ENCODE assay signal across 1 cellular context in the genomic region with DNA sequence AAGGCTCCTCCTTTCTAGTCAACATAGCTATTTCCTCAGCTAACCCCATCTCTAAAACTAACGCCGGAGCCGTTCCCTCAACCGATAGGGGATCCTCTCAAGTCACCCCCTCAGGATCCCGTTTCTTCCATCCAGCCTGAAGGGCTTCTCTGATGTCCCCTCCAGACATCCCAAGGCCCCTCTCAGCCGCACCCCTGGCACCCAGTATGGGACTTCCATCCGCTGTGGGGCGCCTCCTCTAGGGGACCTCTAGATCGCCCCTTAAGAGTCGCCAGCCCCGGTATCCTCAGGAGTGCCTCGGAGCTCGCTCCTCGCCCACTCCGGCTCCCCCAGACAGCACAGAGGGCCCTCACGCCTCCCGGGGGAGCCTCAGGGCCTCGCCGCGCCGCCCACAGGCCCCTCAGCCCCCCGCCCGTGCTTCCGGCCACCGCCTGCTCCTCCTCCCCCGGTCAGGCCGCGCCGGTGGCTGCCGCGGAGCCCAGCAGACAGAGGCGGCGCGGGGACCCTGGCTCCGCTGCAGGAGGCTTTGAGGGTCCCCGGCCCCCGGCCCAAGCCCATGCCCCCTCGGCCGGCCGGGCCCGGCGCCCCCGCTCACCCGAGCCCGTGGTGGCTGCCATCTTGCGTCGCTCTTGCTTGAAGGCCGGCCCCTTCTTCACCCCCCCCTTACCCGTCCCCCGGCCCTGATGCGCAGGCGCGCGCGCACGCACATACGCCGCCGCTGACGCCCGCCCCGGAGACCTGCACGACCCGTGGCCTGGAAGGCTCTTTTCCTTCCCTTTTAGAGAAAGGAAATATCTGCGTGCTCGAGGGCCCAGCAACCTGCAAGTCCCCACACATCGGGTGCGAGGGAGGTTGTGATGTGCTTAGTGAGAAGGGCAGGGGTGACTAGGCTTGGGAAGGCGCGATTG.
A peak's percentile ranks its signal among the peaks of the same experiment; 100 is the strongest.
TF ChIP-seq lines count a peak whose summit lies in the region.

A gene (minus strand): TSS at position 639 of the 908 bp plus-strand sequence. CDS start 22 bp downstream, at position 617.

TF ChIP-seq in WTC11, 78 proteins besides CTCF, POLR2A, EP300 and RAD21 (continued from another document and continues in another):
- TF ChIP-seq, protein P1, sequence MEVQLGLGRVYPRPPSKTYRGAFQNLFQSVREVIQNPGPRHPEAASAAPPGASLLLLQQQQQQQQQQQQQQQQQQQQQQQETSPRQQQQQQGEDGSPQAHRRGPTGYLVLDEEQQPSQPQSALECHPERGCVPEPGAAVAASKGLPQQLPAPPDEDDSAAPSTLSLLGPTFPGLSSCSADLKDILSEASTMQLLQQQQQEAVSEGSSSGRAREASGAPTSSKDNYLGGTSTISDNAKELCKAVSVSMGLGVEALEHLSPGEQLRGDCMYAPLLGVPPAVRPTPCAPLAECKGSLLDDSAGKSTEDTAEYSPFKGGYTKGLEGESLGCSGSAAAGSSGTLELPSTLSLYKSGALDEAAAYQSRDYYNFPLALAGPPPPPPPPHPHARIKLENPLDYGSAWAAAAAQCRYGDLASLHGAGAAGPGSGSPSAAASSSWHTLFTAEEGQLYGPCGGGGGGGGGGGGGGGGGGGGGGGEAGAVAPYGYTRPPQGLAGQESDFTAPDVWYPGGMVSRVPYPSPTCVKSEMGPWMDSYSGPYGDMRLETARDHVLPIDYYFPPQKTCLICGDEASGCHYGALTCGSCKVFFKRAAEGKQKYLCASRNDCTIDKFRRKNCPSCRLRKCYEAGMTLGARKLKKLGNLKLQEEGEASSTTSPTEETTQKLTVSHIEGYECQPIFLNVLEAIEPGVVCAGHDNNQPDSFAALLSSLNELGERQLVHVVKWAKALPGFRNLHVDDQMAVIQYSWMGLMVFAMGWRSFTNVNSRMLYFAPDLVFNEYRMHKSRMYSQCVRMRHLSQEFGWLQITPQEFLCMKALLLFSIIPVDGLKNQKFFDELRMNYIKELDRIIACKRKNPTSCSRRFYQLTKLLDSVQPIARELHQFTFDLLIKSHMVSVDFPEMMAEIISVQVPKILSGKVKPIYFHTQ (CRISPR knock-in tag; IDR thresholded peaks at IDR 0.05): no peak
- no peak for TF ChIP-seq IRF2 (CRISPR knock-in tag; IDR thresholded peaks at IDR 0.05; ENCODE audit: borderline replicate concordance, low read depth)
- no peak for TF ChIP-seq EMX1 (CRISPR knock-in tag; IDR thresholded peaks at IDR 0.05)
- TF ChIP-seq, protein P2, sequence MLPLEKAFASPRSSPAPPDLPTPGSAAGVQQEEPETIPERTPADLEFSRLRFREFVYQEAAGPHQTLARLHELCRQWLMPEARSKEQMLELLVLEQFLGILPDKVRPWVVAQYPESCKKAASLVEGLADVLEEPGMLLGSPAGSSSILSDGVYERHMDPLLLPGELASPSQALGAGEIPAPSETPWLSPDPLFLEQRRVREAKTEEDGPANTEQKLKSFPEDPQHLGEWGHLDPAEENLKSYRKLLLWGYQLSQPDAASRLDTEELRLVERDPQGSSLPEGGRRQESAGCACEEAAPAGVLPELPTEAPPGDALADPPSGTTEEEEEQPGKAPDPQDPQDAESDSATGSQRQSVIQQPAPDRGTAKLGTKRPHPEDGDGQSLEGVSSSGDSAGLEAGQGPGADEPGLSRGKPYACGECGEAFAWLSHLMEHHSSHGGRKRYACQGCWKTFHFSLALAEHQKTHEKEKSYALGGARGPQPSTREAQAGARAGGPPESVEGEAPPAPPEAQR (CRISPR knock-in tag; IDR thresholded peaks at IDR 0.05): no peak
- TF ChIP-seq NFYB (CRISPR knock-in tag; conservative IDR thresholded peaks at IDR 0.05; ENCODE audit: low read depth): no peak
- TF ChIP-seq, protein P3, sequence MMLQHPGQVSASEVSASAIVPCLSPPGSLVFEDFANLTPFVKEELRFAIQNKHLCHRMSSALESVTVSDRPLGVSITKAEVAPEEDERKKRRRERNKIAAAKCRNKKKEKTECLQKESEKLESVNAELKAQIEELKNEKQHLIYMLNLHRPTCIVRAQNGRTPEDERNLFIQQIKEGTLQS (CRISPR knock-in tag; conservative IDR thresholded peaks at IDR 0.05): no peak
- TF ChIP-seq, protein P4, sequence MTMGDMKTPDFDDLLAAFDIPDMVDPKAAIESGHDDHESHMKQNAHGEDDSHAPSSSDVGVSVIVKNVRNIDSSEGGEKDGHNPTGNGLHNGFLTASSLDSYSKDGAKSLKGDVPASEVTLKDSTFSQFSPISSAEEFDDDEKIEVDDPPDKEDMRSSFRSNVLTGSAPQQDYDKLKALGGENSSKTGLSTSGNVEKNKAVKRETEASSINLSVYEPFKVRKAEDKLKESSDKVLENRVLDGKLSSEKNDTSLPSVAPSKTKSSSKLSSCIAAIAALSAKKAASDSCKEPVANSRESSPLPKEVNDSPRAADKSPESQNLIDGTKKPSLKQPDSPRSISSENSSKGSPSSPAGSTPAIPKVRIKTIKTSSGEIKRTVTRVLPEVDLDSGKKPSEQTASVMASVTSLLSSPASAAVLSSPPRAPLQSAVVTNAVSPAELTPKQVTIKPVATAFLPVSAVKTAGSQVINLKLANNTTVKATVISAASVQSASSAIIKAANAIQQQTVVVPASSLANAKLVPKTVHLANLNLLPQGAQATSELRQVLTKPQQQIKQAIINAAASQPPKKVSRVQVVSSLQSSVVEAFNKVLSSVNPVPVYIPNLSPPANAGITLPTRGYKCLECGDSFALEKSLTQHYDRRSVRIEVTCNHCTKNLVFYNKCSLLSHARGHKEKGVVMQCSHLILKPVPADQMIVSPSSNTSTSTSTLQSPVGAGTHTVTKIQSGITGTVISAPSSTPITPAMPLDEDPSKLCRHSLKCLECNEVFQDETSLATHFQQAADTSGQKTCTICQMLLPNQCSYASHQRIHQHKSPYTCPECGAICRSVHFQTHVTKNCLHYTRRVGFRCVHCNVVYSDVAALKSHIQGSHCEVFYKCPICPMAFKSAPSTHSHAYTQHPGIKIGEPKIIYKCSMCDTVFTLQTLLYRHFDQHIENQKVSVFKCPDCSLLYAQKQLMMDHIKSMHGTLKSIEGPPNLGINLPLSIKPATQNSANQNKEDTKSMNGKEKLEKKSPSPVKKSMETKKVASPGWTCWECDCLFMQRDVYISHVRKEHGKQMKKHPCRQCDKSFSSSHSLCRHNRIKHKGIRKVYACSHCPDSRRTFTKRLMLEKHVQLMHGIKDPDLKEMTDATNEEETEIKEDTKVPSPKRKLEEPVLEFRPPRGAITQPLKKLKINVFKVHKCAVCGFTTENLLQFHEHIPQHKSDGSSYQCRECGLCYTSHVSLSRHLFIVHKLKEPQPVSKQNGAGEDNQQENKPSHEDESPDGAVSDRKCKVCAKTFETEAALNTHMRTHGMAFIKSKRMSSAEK (CRISPR knock-in tag; IDR thresholded peaks at IDR 0.05; ENCODE audit: borderline replicate concordance): no peak
- TF ChIP-seq, protein P5, sequence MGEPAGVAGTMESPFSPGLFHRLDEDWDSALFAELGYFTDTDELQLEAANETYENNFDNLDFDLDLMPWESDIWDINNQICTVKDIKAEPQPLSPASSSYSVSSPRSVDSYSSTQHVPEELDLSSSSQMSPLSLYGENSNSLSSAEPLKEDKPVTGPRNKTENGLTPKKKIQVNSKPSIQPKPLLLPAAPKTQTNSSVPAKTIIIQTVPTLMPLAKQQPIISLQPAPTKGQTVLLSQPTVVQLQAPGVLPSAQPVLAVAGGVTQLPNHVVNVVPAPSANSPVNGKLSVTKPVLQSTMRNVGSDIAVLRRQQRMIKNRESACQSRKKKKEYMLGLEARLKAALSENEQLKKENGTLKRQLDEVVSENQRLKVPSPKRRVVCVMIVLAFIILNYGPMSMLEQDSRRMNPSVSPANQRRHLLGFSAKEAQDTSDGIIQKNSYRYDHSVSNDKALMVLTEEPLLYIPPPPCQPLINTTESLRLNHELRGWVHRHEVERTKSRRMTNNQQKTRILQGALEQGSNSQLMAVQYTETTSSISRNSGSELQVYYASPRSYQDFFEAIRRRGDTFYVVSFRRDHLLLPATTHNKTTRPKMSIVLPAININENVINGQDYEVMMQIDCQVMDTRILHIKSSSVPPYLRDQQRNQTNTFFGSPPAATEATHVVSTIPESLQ (CRISPR knock-in tag; IDR thresholded peaks at IDR 0.05): no peak
- TF ChIP-seq JUN (CRISPR knock-in tag; IDR thresholded peaks at IDR 0.05): no peak
- no peak for TF ChIP-seq HMGA2 (CRISPR knock-in tag; IDR thresholded peaks at IDR 0.05)
- TF ChIP-seq, protein P6, sequence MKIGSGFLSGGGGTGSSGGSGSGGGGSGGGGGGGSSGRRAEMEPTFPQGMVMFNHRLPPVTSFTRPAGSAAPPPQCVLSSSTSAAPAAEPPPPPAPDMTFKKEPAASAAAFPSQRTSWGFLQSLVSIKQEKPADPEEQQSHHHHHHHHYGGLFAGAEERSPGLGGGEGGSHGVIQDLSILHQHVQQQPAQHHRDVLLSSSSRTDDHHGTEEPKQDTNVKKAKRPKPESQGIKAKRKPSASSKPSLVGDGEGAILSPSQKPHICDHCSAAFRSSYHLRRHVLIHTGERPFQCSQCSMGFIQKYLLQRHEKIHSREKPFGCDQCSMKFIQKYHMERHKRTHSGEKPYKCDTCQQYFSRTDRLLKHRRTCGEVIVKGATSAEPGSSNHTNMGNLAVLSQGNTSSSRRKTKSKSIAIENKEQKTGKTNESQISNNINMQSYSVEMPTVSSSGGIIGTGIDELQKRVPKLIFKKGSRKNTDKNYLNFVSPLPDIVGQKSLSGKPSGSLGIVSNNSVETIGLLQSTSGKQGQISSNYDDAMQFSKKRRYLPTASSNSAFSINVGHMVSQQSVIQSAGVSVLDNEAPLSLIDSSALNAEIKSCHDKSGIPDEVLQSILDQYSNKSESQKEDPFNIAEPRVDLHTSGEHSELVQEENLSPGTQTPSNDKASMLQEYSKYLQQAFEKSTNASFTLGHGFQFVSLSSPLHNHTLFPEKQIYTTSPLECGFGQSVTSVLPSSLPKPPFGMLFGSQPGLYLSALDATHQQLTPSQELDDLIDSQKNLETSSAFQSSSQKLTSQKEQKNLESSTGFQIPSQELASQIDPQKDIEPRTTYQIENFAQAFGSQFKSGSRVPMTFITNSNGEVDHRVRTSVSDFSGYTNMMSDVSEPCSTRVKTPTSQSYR (CRISPR knock-in tag; IDR thresholded peaks at IDR 0.05): no peak
- TF ChIP-seq ZBTB21 (CRISPR knock-in tag; IDR thresholded peaks at IDR 0.05; ENCODE audit: borderline replicate concordance): 0 out of 2 replicates have a peak, but pooled peaks have one; percentile 54
- no peak for TF ChIP-seq ZNF671 (CRISPR knock-in tag; IDR thresholded peaks at IDR 0.05)
- TF ChIP-seq, protein P7, sequence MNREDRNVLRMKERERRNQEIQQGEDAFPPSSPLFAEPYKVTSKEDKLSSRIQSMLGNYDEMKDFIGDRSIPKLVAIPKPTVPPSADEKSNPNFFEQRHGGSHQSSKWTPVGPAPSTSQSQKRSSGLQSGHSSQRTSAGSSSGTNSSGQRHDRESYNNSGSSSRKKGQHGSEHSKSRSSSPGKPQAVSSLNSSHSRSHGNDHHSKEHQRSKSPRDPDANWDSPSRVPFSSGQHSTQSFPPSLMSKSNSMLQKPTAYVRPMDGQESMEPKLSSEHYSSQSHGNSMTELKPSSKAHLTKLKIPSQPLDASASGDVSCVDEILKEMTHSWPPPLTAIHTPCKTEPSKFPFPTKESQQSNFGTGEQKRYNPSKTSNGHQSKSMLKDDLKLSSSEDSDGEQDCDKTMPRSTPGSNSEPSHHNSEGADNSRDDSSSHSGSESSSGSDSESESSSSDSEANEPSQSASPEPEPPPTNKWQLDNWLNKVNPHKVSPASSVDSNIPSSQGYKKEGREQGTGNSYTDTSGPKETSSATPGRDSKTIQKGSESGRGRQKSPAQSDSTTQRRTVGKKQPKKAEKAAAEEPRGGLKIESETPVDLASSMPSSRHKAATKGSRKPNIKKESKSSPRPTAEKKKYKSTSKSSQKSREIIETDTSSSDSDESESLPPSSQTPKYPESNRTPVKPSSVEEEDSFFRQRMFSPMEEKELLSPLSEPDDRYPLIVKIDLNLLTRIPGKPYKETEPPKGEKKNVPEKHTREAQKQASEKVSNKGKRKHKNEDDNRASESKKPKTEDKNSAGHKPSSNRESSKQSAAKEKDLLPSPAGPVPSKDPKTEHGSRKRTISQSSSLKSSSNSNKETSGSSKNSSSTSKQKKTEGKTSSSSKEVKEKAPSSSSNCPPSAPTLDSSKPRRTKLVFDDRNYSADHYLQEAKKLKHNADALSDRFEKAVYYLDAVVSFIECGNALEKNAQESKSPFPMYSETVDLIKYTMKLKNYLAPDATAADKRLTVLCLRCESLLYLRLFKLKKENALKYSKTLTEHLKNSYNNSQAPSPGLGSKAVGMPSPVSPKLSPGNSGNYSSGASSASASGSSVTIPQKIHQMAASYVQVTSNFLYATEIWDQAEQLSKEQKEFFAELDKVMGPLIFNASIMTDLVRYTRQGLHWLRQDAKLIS (CRISPR knock-in tag; IDR thresholded peaks at IDR 0.05; ENCODE audit: borderline replicate concordance): no peak
- TF ChIP-seq, protein P8, sequence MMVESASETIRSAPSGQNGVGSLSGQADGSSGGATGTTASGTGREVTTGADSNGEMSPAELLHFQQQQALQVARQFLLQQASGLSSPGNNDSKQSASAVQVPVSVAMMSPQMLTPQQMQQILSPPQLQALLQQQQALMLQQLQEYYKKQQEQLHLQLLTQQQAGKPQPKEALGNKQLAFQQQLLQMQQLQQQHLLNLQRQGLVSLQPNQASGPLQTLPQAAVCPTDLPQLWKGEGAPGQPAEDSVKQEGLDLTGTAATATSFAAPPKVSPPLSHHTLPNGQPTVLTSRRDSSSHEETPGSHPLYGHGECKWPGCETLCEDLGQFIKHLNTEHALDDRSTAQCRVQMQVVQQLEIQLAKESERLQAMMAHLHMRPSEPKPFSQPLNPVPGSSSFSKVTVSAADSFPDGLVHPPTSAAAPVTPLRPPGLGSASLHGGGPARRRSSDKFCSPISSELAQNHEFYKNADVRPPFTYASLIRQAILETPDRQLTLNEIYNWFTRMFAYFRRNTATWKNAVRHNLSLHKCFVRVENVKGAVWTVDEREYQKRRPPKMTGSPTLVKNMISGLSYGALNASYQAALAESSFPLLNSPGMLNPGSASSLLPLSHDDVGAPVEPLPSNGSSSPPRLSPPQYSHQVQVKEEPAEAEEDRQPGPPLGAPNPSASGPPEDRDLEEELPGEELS (CRISPR knock-in tag; IDR thresholded peaks at IDR 0.05): no peak
- no peak for TF ChIP-seq SOX15 (CRISPR knock-in tag; IDR thresholded peaks at IDR 0.05)
- peak; percentile 75; the same call in 1 of the 2 replicates for TF ChIP-seq TP53 (CRISPR knock-in tag; IDR thresholded peaks at IDR 0.05)
- TF ChIP-seq TEAD4 (CRISPR knock-in tag; IDR thresholded peaks at IDR 0.05): no peak
- TF ChIP-seq ZNF317 (CRISPR knock-in tag; IDR thresholded peaks at IDR 0.05; ENCODE audit: borderline replicate concordance, low read depth): no peak
- TF ChIP-seq, protein P9, sequence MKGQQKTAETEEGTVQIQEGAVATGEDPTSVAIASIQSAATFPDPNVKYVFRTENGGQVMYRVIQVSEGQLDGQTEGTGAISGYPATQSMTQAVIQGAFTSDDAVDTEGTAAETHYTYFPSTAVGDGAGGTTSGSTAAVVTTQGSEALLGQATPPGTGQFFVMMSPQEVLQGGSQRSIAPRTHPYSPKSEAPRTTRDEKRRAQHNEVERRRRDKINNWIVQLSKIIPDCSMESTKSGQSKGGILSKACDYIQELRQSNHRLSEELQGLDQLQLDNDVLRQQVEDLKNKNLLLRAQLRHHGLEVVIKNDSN (CRISPR knock-in tag; IDR thresholded peaks at IDR 0.05): no peak
- TF ChIP-seq ZNF138 (CRISPR knock-in tag; conservative IDR thresholded peaks at IDR 0.05): no peak
- TF ChIP-seq ZNF263 (CRISPR knock-in tag; IDR thresholded peaks at IDR 0.05; ENCODE audit: low read depth): no peak
- no peak for TF ChIP-seq JAZF1 (CRISPR knock-in tag; IDR thresholded peaks at IDR 0.05)
- no peak for TF ChIP-seq CBFB (CRISPR knock-in tag; IDR thresholded peaks at IDR 0.05; ENCODE audit: low read depth)
- peak; percentile 83 for TF ChIP-seq ESRRA (CRISPR knock-in tag; IDR thresholded peaks at IDR 0.05; ENCODE audit: borderline replicate concordance)
